ENCODE assay signal across 11 cellular contexts in the genomic region with DNA sequence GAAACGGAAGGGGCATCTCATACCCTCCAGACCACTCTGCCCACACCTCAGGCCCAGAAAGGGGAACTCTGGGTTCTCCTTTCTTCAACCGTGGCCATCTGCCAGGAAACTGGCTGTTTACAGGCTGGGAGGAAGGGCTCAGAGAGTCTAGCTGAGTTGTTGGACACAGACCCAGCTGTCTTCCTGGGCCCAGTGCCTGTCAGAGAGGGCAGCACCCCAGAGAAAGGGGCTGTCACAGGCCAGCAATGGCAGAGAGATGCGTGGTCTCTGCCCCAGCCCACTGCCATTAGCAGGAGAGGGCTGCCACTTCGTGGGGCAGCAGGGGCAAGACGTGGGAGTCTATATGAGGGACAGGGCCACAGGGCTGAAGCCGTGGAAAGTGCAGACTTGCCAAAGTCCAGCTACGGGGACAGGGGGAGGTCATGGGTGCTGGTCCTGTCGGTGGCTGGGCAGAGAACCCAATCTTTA. TPM values are rescaled to one million over a fixed set of nuclear protein-coding genes. Genes with fewer than 3 reads are reported as not detected.
DNase-seq lines count a peak whose midpoint lies in the region; ATAC-seq lines count a peak whose summit lies in the region.
"Had no signal": no experiment of that assay in that cellular context is flagged by ENCODE, and none has a peak within 500 bp of the region (broad histone marks: within the 10 kb centered on the region; RNA-seq: fewer than 3 reads in every experiment).

No MANE protein-coding gene starts in this region.

- intact Hi-C loops in right cardiac atrium (cut with DNase I): no loop called here

- H3K4me1 ChIP-seq in right cardiac atrium (ENCODE audit: control insufficient read depth, insufficient read depth, low read length): no peaks in the 10 kb centered on the region

- DNase-seq in SKM-1 treated with dmso at 0.1 percent for 144 hours (lab: John Stamatoyannopoulos, UW; ENCODE audit: unreplicated experiment) (peak; percentile 91), right cardiac atrium (peak; percentile 47 to 77 (median 74)), NCI-H2081 treated with DMSO at 0.1 percent for 48 hours (lab: John Stamatoyannopoulos, UW) (no peak)
- DNase-seq in NK-92 treated with Interleukin-12 subunit alpha and Interleukin-12 subunit beta, amount 100 ng/mL, for 24 hours (lab: John Stamatoyannopoulos, UW): no peak
- DNase-seq: activated naive CD8-positive, alpha-beta T cell treated with anti-CD3 and anti-CD28 coated beads for 36 hours; EL; NCI-H774; stimulated activated CD4-positive, alpha-beta T cell treated with anti-CD3 and anti-CD28 coated beads, Interleukin-15, amount 100 ng/mL, for 24 hours had no signal

- no peak overlapping the region for H3K4me3 ChIP-seq in right cardiac atrium (ENCODE audit: low read length)

- H3K9me3 ChIP-seq in right cardiac atrium (ENCODE audit: control insufficient read depth, low read length): no peaks in the 10 kb centered on the region

- ATAC-seq in HG02884 (IDR thresholded peaks at IDR 0.05; ENCODE audit: unreplicated experiment) (peak; percentile 46), right cardiac atrium (peak; percentile 51 to 65), HG03565 (IDR thresholded peaks at IDR 0.05; ENCODE audit: unreplicated experiment) (no peak)

- no peaks in the 10 kb centered on the region for H3K27me3 ChIP-seq in right cardiac atrium (ENCODE audit: control insufficient read depth, insufficient read depth)

- WGBS in right cardiac atrium: 47% methylated on average over 8 of the region's 8 CpGs

- H3K27ac ChIP-seq in right cardiac atrium (ENCODE audit: low read length) (no peak overlapping the region), temporal lobe (ENCODE audit: low read depth, low read length) (peak overlapping the region; percentile 93)

RNA-seq across cellular contexts. Expression of a gene that starts 11.0 kb away (rescaled TPM):
- total RNA-seq in right cardiac atrium (1 to 10 TPM in 1 of 4 donors, under 1 TPM in 3; 0.06 to 1.8 (median 0.34) TPM), temporal lobe (8.6 TPM)
- polyA plus RNA-seq in right cardiac atrium: 0.29 TPM
- total RNA-seq: activated naive CD8-positive, alpha-beta T cell treated with anti-CD3 and anti-CD28 coated beads for 36 hours had no signal

Comparison
In these comparisons a context has a peak if more than half of its experiments do, and no peak if none do; other contexts are left out.
1. DNase-seq: peak in SKM-1 treated with dmso at 0.1 percent for 144 hours (single experiment) and right cardiac atrium (3 of 3); none in NK-92 treated with Interleukin-12 subunit alpha and Interleukin-12 subunit beta, amount 100 ng/mL, for 24 hours (single experiment) and NCI-H2081 treated with DMSO at 0.1 percent for 48 hours (single experiment).